9 cellular contexts compared by ENCODE assay signal in genomic region chr2:148509703-148510036, GRCh38.
DNase-seq lines count a peak whose midpoint lies in the region; ATAC-seq and TF ChIP-seq lines count a peak whose summit lies in the region.
"Had no signal": no experiment of that assay in that cellular context is flagged by ENCODE, and none has a peak within 500 bp of the region (broad histone marks: within the 10 kb centered on the region; RNA-seq: fewer than 3 reads in every experiment).

No MANE protein-coding gene starts in this region.

- H3K79me2 ChIP-seq in ACC112 (ENCODE audit: control insufficient read depth, insufficient read depth, low read length, unreplicated experiment): no peaks in the 10 kb centered on the region

- 53% methylated on average over 7 of the region's 7 CpGs for WGBS in endodermal cell (ENCODE audit: insufficient coverage in 1 of 2, insufficient read length in 1 of 2), 2 experiments

- H3K4me3 Mint-ChIP-seq in activated CD8-positive, alpha-beta T cell treated with anti-CD3 and anti-CD28 coated beads, Interleukin-2, amount 10 ng/mL, durations not matched to agents 7 days and 5 days: peak overlapping the region; percentile 55
- no peak overlapping the region for H3K4me3 Mint-ChIP-seq in endodermal cell

- H3K9me3 ChIP-seq in lower lobe of right lung (no peaks in the 10 kb centered on the region), endodermal cell (ENCODE audit: control insufficient read depth, low read length) (no peaks in the 10 kb centered on the region)
- H3K9me3 ChIP-seq: HAP-1 had no signal

- H3K4me3 ChIP-seq in ACC112 (ENCODE audit: low read depth, low read length): peak overlapping the region; percentile 69
- H3K4me3 ChIP-seq in lower lobe of right lung: peak overlapping the region; percentile 47
- H3K4me3 ChIP-seq in endodermal cell (ENCODE audit: low read length): no peak overlapping the region

- CTCF ChIA-PET in activated CD8-positive, alpha-beta T cell treated with anti-CD3 and anti-CD28 coated beads, Interleukin-2, amount 10 ng/mL, durations not matched to agents 7 days and 5 days (lab: Charles Lee): interaction anchor here (0.7 to 3.3 kb wide), 46 partner anchors 8 to 580 kb away, joined by 3 to 74 read pairs (median 4); partner anchors contain the start of genes MBD5 and ORC4

- H3K36me3 Mint-ChIP-seq in activated CD8-positive, alpha-beta T cell treated with anti-CD3 and anti-CD28 coated beads, Interleukin-2, amount 10 ng/mL, durations not matched to agents 7 days and 5 days (ENCODE audit: low read depth): peaks cover 3% of the 10 kb centered on the region
- H3K36me3 Mint-ChIP-seq in endodermal cell (ENCODE audit: low read depth): no peaks in the 10 kb centered on the region

- DNase-seq in activated CD8-positive, alpha-beta T cell treated with anti-CD3 and anti-CD28 coated beads, Interleukin-2, amount 10 ng/mL, durations not matched to agents 7 days and 5 days: no peak
- DNase-seq in lower lobe of right lung (no peak), DMS79 (lab: John Stamatoyannopoulos, UW) (no peak), endodermal cell (no peak), activated gamma-delta T cell treated with Interleukin-2 at 50 U/mL for 16 hours (no peak)

- POLR2A ChIA-PET in activated CD8-positive, alpha-beta T cell treated with anti-CD3 and anti-CD28 coated beads, Interleukin-2, amount 10 ng/mL, durations not matched to agents 7 days and 5 days (lab: Charles Lee): interaction anchor here (0.8 to 2.3 kb wide), 6 partner anchors 13 to 137 kb away, joined by 3 to 10 read pairs (median 4); no protein-coding TSS in a partner anchor

- H3K27ac Mint-ChIP-seq in activated CD8-positive, alpha-beta T cell treated with anti-CD3 and anti-CD28 coated beads, Interleukin-2, amount 10 ng/mL, durations not matched to agents 7 days and 5 days: peak overlapping the region; percentile 8
- H3K27ac Mint-ChIP-seq in endodermal cell: no peak overlapping the region

- no peaks in the 10 kb centered on the region for H3K9me3 Mint-ChIP-seq in activated CD8-positive, alpha-beta T cell treated with anti-CD3 and anti-CD28 coated beads, Interleukin-2, amount 10 ng/mL, durations not matched to agents 7 days and 5 days (ENCODE audit: insufficient read depth)
- H3K9me3 Mint-ChIP-seq in endodermal cell: no peaks in the 10 kb centered on the region

- intact Hi-C loops in lower lobe of right lung (cut with DNase I): no loop called here

- peaks cover 24% of the 10 kb centered on the region for H3K4me1 Mint-ChIP-seq in activated CD8-positive, alpha-beta T cell treated with anti-CD3 and anti-CD28 coated beads, Interleukin-2, amount 10 ng/mL, durations not matched to agents 7 days and 5 days (ENCODE audit: low read depth)
- H3K4me1 Mint-ChIP-seq in endodermal cell: peaks cover 13% of the 10 kb centered on the region

- ATAC-seq in GM21390 (IDR thresholded peaks at IDR 0.05; ENCODE audit: unreplicated experiment) (peak; percentile 2), lower lobe of right lung (no peak), HG03432 (IDR thresholded peaks at IDR 0.05; ENCODE audit: unreplicated experiment) (no peak)
- ATAC-seq in activated CD8-positive, alpha-beta T cell treated with anti-CD3 and anti-CD28 coated beads, Interleukin-2, amount 10 ng/mL, durations not matched to agents 7 days and 5 days: no peak

- peaks cover 3% of the 10 kb centered on the region for H3K27me3 Mint-ChIP-seq in activated CD8-positive, alpha-beta T cell treated with anti-CD3 and anti-CD28 coated beads, Interleukin-2, amount 10 ng/mL, durations not matched to agents 7 days and 5 days (ENCODE audit: low read depth)
- peaks cover 2% of the 10 kb centered on the region for H3K27me3 Mint-ChIP-seq in endodermal cell (ENCODE audit: insufficient read depth)

- H3K4me1 ChIP-seq in ACC112 (ENCODE audit: control insufficient read depth, insufficient read depth, low read length, unreplicated experiment) (peaks cover 3% of the 10 kb centered on the region), lower lobe of right lung (peaks cover 10% of the 10 kb centered on the region), endodermal cell (ENCODE audit: control insufficient read depth, insufficient read depth, low read length) (no peaks in the 10 kb centered on the region)

- H3K36me3 ChIP-seq in ACC112 (ENCODE audit: insufficient read depth, low read length): no peaks in the 10 kb centered on the region
- no peaks in the 10 kb centered on the region for H3K36me3 ChIP-seq in lower lobe of right lung
- no peaks in the 10 kb centered on the region for H3K36me3 ChIP-seq in endodermal cell (ENCODE audit: control insufficient read depth, insufficient read depth, low read length)
- H3K36me3 ChIP-seq: HAP-1 had no signal

- no peaks in the 10 kb centered on the region for H3K27me3 ChIP-seq in ACC112 (ENCODE audit: insufficient read depth, low read length)
- no peaks in the 10 kb centered on the region for H3K27me3 ChIP-seq in lower lobe of right lung (ENCODE audit: low read depth)
- H3K27me3 ChIP-seq in endodermal cell (ENCODE audit: control insufficient read depth, insufficient read depth, low read length, poor library complexity, severe bottlenecking): no peaks in the 10 kb centered on the region

- TF ChIP-seq CTCF in lower lobe of right lung (IDR thresholded peaks at IDR 0.05) (no peak), endodermal cell (conservative IDR thresholded peaks at IDR 0.05) (no peak)

- H3K27ac ChIP-seq in ACC112 (ENCODE audit: low read depth, low read length): no peak overlapping the region
- no peak overlapping the region for H3K27ac ChIP-seq in lower lobe of right lung
- no peak overlapping the region for H3K27ac ChIP-seq in endodermal cell (ENCODE audit: low read depth, low read length)

- H2AFZ ChIP-seq in ACC112 (ENCODE audit: low read length, unreplicated experiment): peak overlapping the region; percentile 93

- H3K9ac ChIP-seq in endodermal cell (ENCODE audit: extremely low read depth, low read length, poor library complexity, severe bottlenecking): no peak overlapping the region
